ENCODE assay signal across 30 cellular contexts in genomic region chr1:111184648-111185047, GRCh38. TPM values are rescaled to one million over a fixed set of nuclear protein-coding genes. Genes with fewer than 3 reads are reported as not detected.
DNase-seq lines count a peak whose midpoint lies in the region; ATAC-seq and TF ChIP-seq lines count a peak whose summit lies in the region.
"Had no signal": no experiment of that assay in that cellular context is flagged by ENCODE, and none has a peak within 500 bp of the region (broad histone marks: within the 10 kb centered on the region; RNA-seq: fewer than 3 reads in every experiment).

No MANE protein-coding gene starts in this region.

- CTCF ChIA-PET in activated CD4-positive, alpha-beta memory T cell treated with anti-CD3 and anti-CD28 coated beads for 36 hours (lab: Charles Lee) = no interaction called here
- CTCF ChIA-PET in activated CD4-positive, alpha-beta memory T cell treated with anti-CD3 and anti-CD28 coated beads, Interleukin-2, amount 10 ng/mL, durations not matched to agents 7 days and 5 days (lab: Charles Lee) = no interaction called here

- no peaks in the 10 kb centered on the region for H3K27me3 ChIP-seq in adipocyte (replicated peaks; ENCODE audit: control insufficient read depth, insufficient read depth, low read length)
- H3K27me3 ChIP-seq in neutrophil = no peaks in the 10 kb centered on the region
- H3K27me3 ChIP-seq: BE2C, body of pancreas, ovary, upper lobe of left lung had no signal

- peak overlapping the region; percentile 58 for H3K9ac ChIP-seq in adipocyte (ENCODE audit: low read length)

- no peak overlapping the region for H3K4me3 ChIP-seq in GM12865 (ENCODE audit: low read depth, low read length)
- no peak overlapping the region for H3K4me3 ChIP-seq in adipocyte (ENCODE audit: low read length)
- no peak overlapping the region for H3K4me3 ChIP-seq in neutrophil (ENCODE audit: low read depth in 1 of 2, low read length in 1 of 2)
- H3K4me3 ChIP-seq: body of pancreas, ovary, upper lobe of left lung had no signal

- intact Hi-C loops in activated CD4-positive, alpha-beta memory T cell treated with anti-CD3 and anti-CD28 coated beads for 36 hours (cut with micrococcal nuclease) = loop anchor here (5.0 kb wide), 1 partner anchor 38 kb away; no protein-coding TSS in a partner anchor

- H3K36me3 Mint-ChIP-seq in activated CD4-positive, alpha-beta memory T cell treated with anti-CD3 and anti-CD28 coated beads for 36 hours = peaks cover 69% of the 10 kb centered on the region
- H3K36me3 Mint-ChIP-seq in activated CD4-positive, alpha-beta memory T cell treated with anti-CD3 and anti-CD28 coated beads, Interleukin-2, amount 10 ng/mL, durations not matched to agents 7 days and 5 days (ENCODE audit: low read depth) = peaks cover 82% of the 10 kb centered on the region

- no peak overlapping the region for H3K4me3 Mint-ChIP-seq in activated CD4-positive, alpha-beta memory T cell treated with anti-CD3 and anti-CD28 coated beads for 36 hours
- H3K4me3 Mint-ChIP-seq in activated CD4-positive, alpha-beta memory T cell treated with anti-CD3 and anti-CD28 coated beads, Interleukin-2, amount 10 ng/mL, durations not matched to agents 7 days and 5 days = no peak overlapping the region
- H3K4me3 Mint-ChIP-seq: nephron progenitor cell had no signal

- H3K4me1 ChIP-seq in adipocyte (ENCODE audit: control insufficient read depth, insufficient read depth, low read length) (peaks cover 46% of the 10 kb centered on the region), neutrophil (ENCODE audit: control insufficient read depth in 1 of 2, insufficient read depth in 1 of 2, low read depth in 1 of 2, low read length in 1 of 2) (peaks cover 29 to 37% of the 10 kb centered on the region in 2 experiments)
- H3K4me1 ChIP-seq: BE2C, body of pancreas, Caco-2 had no signal

- H3K9me3 Mint-ChIP-seq in activated CD4-positive, alpha-beta memory T cell treated with anti-CD3 and anti-CD28 coated beads for 36 hours = no peaks in the 10 kb centered on the region
- H3K9me3 Mint-ChIP-seq in activated CD4-positive, alpha-beta memory T cell treated with anti-CD3 and anti-CD28 coated beads, Interleukin-2, amount 10 ng/mL, durations not matched to agents 7 days and 5 days = no peaks in the 10 kb centered on the region
- H3K9me3 Mint-ChIP-seq: nephron progenitor cell had no signal

- peak overlapping the region; percentile 77 for H3K27ac ChIP-seq in neutrophil
- H3K27ac ChIP-seq: body of pancreas, ovary, WERI-Rb-1 had no signal

- DNase-seq in activated CD4-positive, alpha-beta memory T cell treated with anti-CD3 and anti-CD28 coated beads for 36 hours = no peak
- DNase-seq in activated CD4-positive, alpha-beta memory T cell treated with anti-CD3 and anti-CD28 coated beads, Interleukin-2, amount 10 ng/mL, durations not matched to agents 7 days and 5 days = no peak
- peak; percentile 4 for DNase-seq in GM12865 (ENCODE audit: low read depth)
- no peak for DNase-seq in adipocyte (ENCODE audit: low read depth)
- DNase-seq in NCI-H748 treated with DMSO at 0.1 percent for 48 hours (lab: John Stamatoyannopoulos, UW) = no peak
- no peak for DNase-seq in NK-92 (lab: John Stamatoyannopoulos, UW; ENCODE audit: unreplicated experiment)
- DNase-seq: activated CD8-positive, alpha-beta memory T cell treated with anti-CD3 and anti-CD28 coated beads, Interleukin-2, amount 50 U/mL, for 48 hours; activated effector memory CD4-positive, alpha-beta T cell treated with Interleukin-2 at 50 U/mL for 16 hours; BE2C; body of pancreas; Caco-2; dermis blood vessel endothelial cell; GDM1; left ventricle myocardium superior; midbrain; NCI-H1092; NCI-H187 treated with DMSO at 0.1 percent for 48 hours; NCI-H2171 treated with DMSO at 0.1 percent for 48 hours; NCI-H524; nephron progenitor cell; ovary; retina; SIG-M5; substantia nigra; T1000; upper lobe of left lung; WERI-Rb-1 had no signal

- no peaks in the 10 kb centered on the region for H3K27me3 Mint-ChIP-seq in activated CD4-positive, alpha-beta memory T cell treated with anti-CD3 and anti-CD28 coated beads for 36 hours
- H3K27me3 Mint-ChIP-seq in activated CD4-positive, alpha-beta memory T cell treated with anti-CD3 and anti-CD28 coated beads, Interleukin-2, amount 10 ng/mL, durations not matched to agents 7 days and 5 days = no peaks in the 10 kb centered on the region

- ATAC-seq in GM18502 (IDR thresholded peaks at IDR 0.05; ENCODE audit: poor library complexity, unreplicated experiment) = no peak
- ATAC-seq: body of pancreas, left ventricle myocardium superior had no signal

- no peak for TF ChIP-seq CTCF in GM12865 (IDR thresholded peaks at IDR 0.05; ENCODE audit: insufficient read depth, low read depth, low read length, missing control alignments)
- no peak for TF ChIP-seq CTCF in neutrophil (IDR thresholded peaks at IDR 0.05)

- no peaks in the 10 kb centered on the region for H3K9me3 ChIP-seq in adipocyte (ENCODE audit: control insufficient read depth, low read length)
- no peaks in the 10 kb centered on the region for H3K9me3 ChIP-seq in neutrophil
- H3K9me3 ChIP-seq: BE2C, body of pancreas, Caco-2, ovary, upper lobe of left lung had no signal

- POLR2A ChIA-PET in activated CD4-positive, alpha-beta memory T cell treated with anti-CD3 and anti-CD28 coated beads for 36 hours (lab: Charles Lee) = no interaction called here
- POLR2A ChIA-PET in activated CD4-positive, alpha-beta memory T cell treated with anti-CD3 and anti-CD28 coated beads, Interleukin-2, amount 10 ng/mL, durations not matched to agents 7 days and 5 days (lab: Charles Lee) = interaction anchor here (1.7 kb wide), 1 partner anchor 14 kb away, joined by 4 read pairs; no protein-coding TSS in a partner anchor

- H3K27ac Mint-ChIP-seq in activated CD4-positive, alpha-beta memory T cell treated with anti-CD3 and anti-CD28 coated beads for 36 hours = peak overlapping the region; percentile 62
- no peak overlapping the region for H3K27ac Mint-ChIP-seq in activated CD4-positive, alpha-beta memory T cell treated with anti-CD3 and anti-CD28 coated beads, Interleukin-2, amount 10 ng/mL, durations not matched to agents 7 days and 5 days
- H3K27ac Mint-ChIP-seq: nephron progenitor cell had no signal

- H3K36me3 ChIP-seq in adipocyte (ENCODE audit: control insufficient read depth, insufficient read depth, low read length, severe bottlenecking) = peaks cover 78% of the 10 kb centered on the region
- H3K36me3 ChIP-seq in neutrophil = peaks cover 59% of the 10 kb centered on the region
- H3K36me3 ChIP-seq: ovary had no signal

- H3K4me1 Mint-ChIP-seq in activated CD4-positive, alpha-beta memory T cell treated with anti-CD3 and anti-CD28 coated beads for 36 hours (ENCODE audit: low read depth) = peaks cover 79% of the 10 kb centered on the region
- peaks cover 33% of the 10 kb centered on the region for H3K4me1 Mint-ChIP-seq in activated CD4-positive, alpha-beta memory T cell treated with anti-CD3 and anti-CD28 coated beads, Interleukin-2, amount 10 ng/mL, durations not matched to agents 7 days and 5 days
- H3K4me1 Mint-ChIP-seq: nephron progenitor cell had no signal

RNA-seq across cellular contexts. Expression of gene DENND2D, which starts 15.8 kb away (rescaled TPM):
- total RNA-seq in activated CD4-positive, alpha-beta memory T cell treated with anti-CD3 and anti-CD28 coated beads for 36 hours = 100 to 1,000 TPM; 156 to 157 TPM
- 100 to 1,000 TPM; 207 to 210 TPM for total RNA-seq in activated CD4-positive, alpha-beta memory T cell treated with anti-CD3 and anti-CD28 coated beads, Interleukin-2, amount 10 ng/mL, durations not matched to agents 7 days and 5 days
- total RNA-seq: A673 had no signal

RNA-seq across cellular contexts. Expression of gene CHI3L2, which starts 42.9 kb away (rescaled TPM):
- total RNA-seq in activated CD4-positive, alpha-beta memory T cell treated with anti-CD3 and anti-CD28 coated beads for 36 hours = 1 to 10 TPM; 2.2 to 2.8 TPM
- total RNA-seq in activated CD4-positive, alpha-beta memory T cell treated with anti-CD3 and anti-CD28 coated beads, Interleukin-2, amount 10 ng/mL, durations not matched to agents 7 days and 5 days = 1 to 10 TPM; 8.5 to 9.0 TPM
- total RNA-seq: A673, body of pancreas, Caco-2 had no signal

RNA-seq across cellular contexts. Expression of gene CEPT1, which starts 44.6 kb away (rescaled TPM):
- total RNA-seq in activated CD4-positive, alpha-beta memory T cell treated with anti-CD3 and anti-CD28 coated beads for 36 hours = 10 to 100 TPM; 23.9 to 28.8 TPM
- total RNA-seq in activated CD4-positive, alpha-beta memory T cell treated with anti-CD3 and anti-CD28 coated beads, Interleukin-2, amount 10 ng/mL, durations not matched to agents 7 days and 5 days = 10 to 100 TPM; 31.0 to 32.5 TPM

RNA-seq across cellular contexts. Expression of gene DRAM2, which starts 44.8 kb away (rescaled TPM):
- total RNA-seq in activated CD4-positive, alpha-beta memory T cell treated with anti-CD3 and anti-CD28 coated beads for 36 hours = 10 to 100 TPM; 30.1 to 30.5 TPM
- 10 to 100 TPM; 33.0 to 38.0 TPM for total RNA-seq in activated CD4-positive, alpha-beta memory T cell treated with anti-CD3 and anti-CD28 coated beads, Interleukin-2, amount 10 ng/mL, durations not matched to agents 7 days and 5 days
